ENCODE assay signal across 8 cellular contexts in the genomic region with DNA sequence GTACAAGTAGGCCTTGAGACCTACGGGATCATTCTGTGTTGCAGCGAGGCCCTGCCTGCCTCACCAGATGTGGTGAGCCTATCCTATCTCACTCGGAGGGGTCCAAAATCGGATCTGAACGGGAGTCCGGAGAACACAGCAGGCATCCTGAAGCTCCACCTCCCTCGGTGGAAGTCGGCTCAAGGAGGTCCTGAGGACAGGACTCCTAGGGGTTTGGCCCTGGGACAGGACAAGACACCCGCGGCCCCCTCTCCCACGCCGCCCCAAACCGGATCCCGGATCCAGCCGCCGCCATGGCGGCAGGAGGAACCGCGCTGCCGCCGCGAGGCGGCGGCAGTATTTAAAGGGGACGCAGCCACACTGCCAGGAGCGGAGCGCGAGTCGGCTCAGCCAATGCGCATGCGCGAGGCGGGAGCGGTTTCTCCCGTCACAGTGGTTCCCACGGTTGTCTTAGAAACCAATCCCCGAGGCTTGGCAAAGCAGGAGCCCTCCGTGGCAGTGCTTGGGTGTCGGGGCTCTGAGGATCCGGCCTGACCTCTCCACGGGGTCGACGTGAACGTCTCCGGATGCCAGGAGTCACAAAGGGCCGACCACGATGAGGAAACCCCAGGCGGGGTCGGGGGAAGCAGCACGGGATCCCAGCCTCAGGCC.
DNase-seq lines count a peak whose midpoint lies in the region; ATAC-seq and TF ChIP-seq lines count a peak whose summit lies in the region.
"Not testable (repeated sequence)": the region's sequence is repeated elsewhere in the genome, so short reads cannot be mapped to it uniquely, and the experiment has no call there.

No MANE protein-coding gene starts in this region.

- not testable (repeated sequence) for H3K9me2 ChIP-seq in GM23248 (ENCODE audit: insufficient read depth)

- peak; percentile 49 for DNase-seq in EH (ENCODE audit: low read depth)
- not testable (repeated sequence) for DNase-seq in GM23248; RWPE2 (ENCODE audit: low spot score)
- peak; percentile 62 for DNase-seq in activated naive CD4-positive, alpha-beta T cell treated with anti-CD3 and anti-CD28 coated beads, Interleukin-2, amount 10 ng/mL, durations not matched to agents 7 days and 5 days
- peak; percentile 10 for DNase-seq in fibroblast of the conjunctiva (ENCODE audit: low read depth)
- DNase-seq in neural crest cell (ENCODE audit: low read depth, low spot score): peak; percentile 49
- peak in 1 of 2 donors; percentile 60 for DNase-seq in stimulated activated effector memory CD8-positive, alpha-beta T cell treated with anti-CD3 and anti-CD28 coated beads, Interleukin-12 subunit alpha, Interleukin-12 subunit beta, amount 100 ng/mL, for 72 hours (ENCODE audit: low spot score in 2 of 2)

- not testable (repeated sequence) for H3K9me3 ChIP-seq in GM23248 (ENCODE audit: low read depth); HUES64 (ENCODE audit: insufficient read depth, low read depth, low read length); RWPE2 (ENCODE audit: severe bottlenecking)

- H3K79me2 ChIP-seq in GM23248 (ENCODE audit: insufficient read depth): not testable (repeated sequence)

- peak; percentile 97 for ATAC-seq in RWPE2 (ENCODE audit: low read depth)
- peak; percentile 98 for ATAC-seq in stimulated activated effector memory CD8-positive, alpha-beta T cell treated with anti-CD3 and anti-CD28 coated beads, Interleukin-12 subunit alpha, Interleukin-12 subunit beta, amount 100 ng/mL, for 72 hours

- CTCF ChIA-PET in activated naive CD4-positive, alpha-beta T cell treated with anti-CD3 and anti-CD28 coated beads, Interleukin-2, amount 10 ng/mL, durations not matched to agents 7 days and 5 days (lab: Charles Lee): not testable (repeated sequence)

- H3K4me1 ChIP-seq in GM23248 (ENCODE audit: insufficient read depth); HUES64 (ENCODE audit: insufficient read depth, low read length); RWPE2 (ENCODE audit: insufficient read depth, poor library complexity, severe bottlenecking): not testable (repeated sequence)

- in situ Hi-C loops in GM23248 (cut with MboI): not testable (repeated sequence)

- H3K4me3 ChIP-seq in GM23248 (0 out of 2 replicates have a peak overlapping the region, but pooled peaks have one; percentile 49), HUES64 (ENCODE audit: low read length) (peak overlapping the region; percentile 49), RWPE2 (ENCODE audit: severe bottlenecking) (peak overlapping the region; percentile 43)

- peak overlapping the region; percentile 75; the same call in 1 of the 2 replicates for H2AFZ ChIP-seq in GM23248

- H3F3A ChIP-seq in GM23248 (ENCODE audit: insufficient read depth): not testable (repeated sequence)

- H3K4me3 Mint-ChIP-seq in activated naive CD4-positive, alpha-beta T cell treated with anti-CD3 and anti-CD28 coated beads, Interleukin-2, amount 10 ng/mL, durations not matched to agents 7 days and 5 days: peak overlapping the region; percentile 56
- peak overlapping the region; percentile 75 for H3K4me3 Mint-ChIP-seq in neural crest cell
- H3K4me3 Mint-ChIP-seq in stimulated activated effector memory CD8-positive, alpha-beta T cell treated with anti-CD3 and anti-CD28 coated beads, Interleukin-12 subunit alpha, Interleukin-12 subunit beta, amount 100 ng/mL, for 72 hours: peak overlapping the region; percentile 74

- H3K36me3 ChIP-seq in GM23248 (ENCODE audit: low read depth); HUES64 (ENCODE audit: insufficient read depth, low read length); RWPE2 (ENCODE audit: low read depth): not testable (repeated sequence)

- H3K4me2 ChIP-seq in GM23248 (ENCODE audit: unreplicated experiment): not testable (repeated sequence)

- H3K27ac Mint-ChIP-seq in activated naive CD4-positive, alpha-beta T cell treated with anti-CD3 and anti-CD28 coated beads, Interleukin-2, amount 10 ng/mL, durations not matched to agents 7 days and 5 days: not testable (repeated sequence)
- peak overlapping the region; percentile 83 for H3K27ac Mint-ChIP-seq in neural crest cell (ENCODE audit: unreplicated experiment)
- H3K27ac Mint-ChIP-seq in stimulated activated effector memory CD8-positive, alpha-beta T cell treated with anti-CD3 and anti-CD28 coated beads, Interleukin-12 subunit alpha, Interleukin-12 subunit beta, amount 100 ng/mL, for 72 hours: peak overlapping the region; percentile 66

- not testable (repeated sequence) for H3K9me3 Mint-ChIP-seq in activated naive CD4-positive, alpha-beta T cell treated with anti-CD3 and anti-CD28 coated beads, Interleukin-2, amount 10 ng/mL, durations not matched to agents 7 days and 5 days; neural crest cell; stimulated activated effector memory CD8-positive, alpha-beta T cell treated with anti-CD3 and anti-CD28 coated beads, Interleukin-12 subunit alpha, Interleukin-12 subunit beta, amount 100 ng/mL, for 72 hours

- H3K27me3 Mint-ChIP-seq in activated naive CD4-positive, alpha-beta T cell treated with anti-CD3 and anti-CD28 coated beads, Interleukin-2, amount 10 ng/mL, durations not matched to agents 7 days and 5 days; neural crest cell (ENCODE audit: low read depth): not testable (repeated sequence)

- H3K4me1 Mint-ChIP-seq in activated naive CD4-positive, alpha-beta T cell treated with anti-CD3 and anti-CD28 coated beads, Interleukin-2, amount 10 ng/mL, durations not matched to agents 7 days and 5 days; neural crest cell: not testable (repeated sequence)
- H3K4me1 Mint-ChIP-seq in stimulated activated effector memory CD8-positive, alpha-beta T cell treated with anti-CD3 and anti-CD28 coated beads, Interleukin-12 subunit alpha, Interleukin-12 subunit beta, amount 100 ng/mL, for 72 hours: peaks cover 15% of the 10 kb centered on the region

- not testable (repeated sequence) for H3K27me3 ChIP-seq in GM23248 (replicated peaks; ENCODE audit: insufficient read depth); HUES64 (ENCODE audit: insufficient read depth, low read length); RWPE2 (ENCODE audit: insufficient read depth, poor library complexity, severe bottlenecking)

- not testable (repeated sequence) for H4K20me1 ChIP-seq in GM23248 (ENCODE audit: insufficient read depth)

- not testable (repeated sequence) for H3K36me3 Mint-ChIP-seq in activated naive CD4-positive, alpha-beta T cell treated with anti-CD3 and anti-CD28 coated beads, Interleukin-2, amount 10 ng/mL, durations not matched to agents 7 days and 5 days; neural crest cell (ENCODE audit: low read depth); stimulated activated effector memory CD8-positive, alpha-beta T cell treated with anti-CD3 and anti-CD28 coated beads, Interleukin-12 subunit alpha, Interleukin-12 subunit beta, amount 100 ng/mL, for 72 hours

- 10 to 30% methylated on average over 7 to 11 of the region's 50 CpGs for WGBS in GM23248 (ENCODE audit: low coverage in 1 of 2, low lambda C conversion rate in 2 of 2, missing lambda C conversion rate in 2 of 2), 2 experiments
- 7% methylated on average over 48 of the region's 50 CpGs for WGBS in HUES64

- not testable (repeated sequence) for H3K27ac ChIP-seq in GM23248; HUES64 (ENCODE audit: low read depth, low read length); RWPE2 (ENCODE audit: poor library complexity, severe bottlenecking)

- TF ChIP-seq CTCF in RWPE2 (IDR thresholded peaks at IDR 0.05; ENCODE audit: poor library complexity, severe bottlenecking); neural crest cell (conservative IDR thresholded peaks at IDR 0.05): not testable (repeated sequence)

- H3K9ac ChIP-seq in GM23248 (peak overlapping the region; percentile 60), HUES64 (ENCODE audit: low read depth, low read length) (peak overlapping the region; percentile 60; the same call in 1 of the 2 replicates)
